ENCODE assay signal across 24 cellular contexts in the genomic region with DNA sequence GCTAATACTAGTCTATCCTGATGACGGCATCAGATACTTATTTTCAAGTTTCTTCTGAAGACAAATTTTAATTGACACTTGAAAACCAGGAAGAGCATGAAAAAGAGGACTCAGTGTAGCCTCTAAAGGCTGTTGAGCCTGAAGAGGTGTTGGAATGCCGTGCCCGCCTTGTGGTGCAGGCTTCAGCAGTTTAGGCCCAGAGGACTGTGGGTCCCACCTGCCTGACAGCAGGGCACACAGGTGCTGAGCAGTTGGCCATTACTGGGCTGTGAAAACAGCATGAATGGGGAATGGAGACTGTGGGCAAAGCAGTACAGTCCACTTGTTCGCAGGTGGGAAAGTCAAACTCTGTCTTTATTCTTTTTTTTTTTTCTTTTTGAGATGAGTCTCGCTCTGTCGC.
"Had no signal": no experiment of that assay in that cellular context is flagged by ENCODE, and none has a peak within 500 bp of the region (broad histone marks: within the 10 kb centered on the region; RNA-seq: fewer than 3 reads in every experiment).

No MANE protein-coding gene starts in this region.

- DNase-seq: activated B cell treated with CpG ODN at 0.5 μM for 24 hours; activated CD4-positive, alpha-beta T cell treated with anti-CD3 and anti-CD28 coated beads for 36 hours; activated CD8-positive, alpha-beta memory T cell treated with anti-CD3 and anti-CD28 coated beads, Interleukin-2, amount 10 ng/mL, durations not matched to agents 7 days and 5 days; activated CD8-positive, alpha-beta T cell treated with anti-CD3 and anti-CD28 coated beads, Interleukin-2, amount 10 ng/mL, durations not matched to agents 7 days and 5 days; activated naive CD8-positive, alpha-beta T cell treated with anti-CD3 and anti-CD28 coated beads, Interleukin-2, amount 50 U/mL, for 24 hours; activated T-cell treated with anti-CD3 and anti-CD28 coated beads, Interleukin-2, amount 50 U/mL, for 48 hours; amygdala; dermis blood vessel endothelial cell; effector CD4-positive, alpha-beta T cell; esophagus squamous epithelium; foreskin melanocyte; heart right ventricle; naive B cell; nephron progenitor cell; stimulated activated CD4-positive, alpha-beta T cell treated with anti-CD3 and anti-CD28 coated beads, Interleukin-12 subunit alpha, Interleukin-12 subunit beta, amount 100 ng/mL, for 4 hours; stimulated activated CD4-positive, alpha-beta T cell treated with anti-CD3 and anti-CD28 coated beads, Interleukin-4, amount 100 ng/mL, for 1 hour; stimulated activated naive CD8-positive, alpha-beta T cell treated with anti-CD3 and anti-CD28 coated beads, Interleukin-15, Interleukin-2, amounts not matched to agents 100 U/mL and 50 U/mL, for 24 hours; T-helper 2 cell; testis; trophoblast cell had no signal

- H3K27me3 ChIP-seq: esophagus squamous epithelium, heart right ventricle, neutrophil, testis, vagina had no signal

- H3K9me3 ChIP-seq: esophagus squamous epithelium, heart right ventricle, neutrophil, testis, vagina had no signal

- H3K27ac ChIP-seq: epithelial cell of prostate, esophagus squamous epithelium, heart right ventricle, neutrophil, skin epidermis, testis, vagina had no signal

- H3K4me3 ChIP-seq: esophagus squamous epithelium, heart right ventricle, skin epidermis, testis, vagina had no signal

- H3K36me3 ChIP-seq: esophagus squamous epithelium, heart right ventricle, neutrophil, vagina had no signal
